12 cellular contexts compared by ENCODE assay signal in the genomic region with DNA sequence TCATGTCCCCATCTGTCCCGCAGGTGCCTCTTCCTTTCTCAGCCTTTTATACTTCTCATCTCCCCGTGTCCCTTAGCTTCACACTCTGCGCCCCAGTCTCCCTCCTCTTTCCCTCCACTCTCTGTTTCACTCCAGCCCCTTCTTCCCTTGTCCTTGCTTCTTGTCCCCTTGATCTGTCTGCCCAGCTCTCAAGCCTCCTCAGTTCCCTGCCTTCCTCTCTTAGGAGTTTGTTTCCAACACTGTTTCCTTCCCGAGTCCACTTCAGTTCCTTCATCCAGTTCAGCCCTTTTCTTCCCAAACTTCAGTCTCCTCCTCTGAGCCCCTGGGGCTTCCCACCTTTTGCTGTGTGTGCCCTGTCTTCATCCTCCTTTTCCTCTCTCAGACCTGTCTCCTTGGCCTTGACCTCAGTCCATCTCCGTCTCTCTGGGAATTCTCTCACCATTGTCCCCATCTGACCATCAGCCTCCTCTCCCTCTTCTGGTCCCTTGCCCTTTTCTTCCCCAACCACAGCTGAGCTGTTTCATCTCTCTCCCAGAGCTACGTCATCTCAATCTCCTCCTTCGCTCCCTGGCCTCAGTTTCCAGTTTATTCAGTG. TPM values are rescaled to one million over a fixed set of nuclear protein-coding genes. Genes with fewer than 3 reads are reported as not detected.
DNase-seq lines count a peak whose midpoint lies in the region; ATAC-seq and TF ChIP-seq lines count a peak whose summit lies in the region.
"Had no signal": no experiment of that assay in that cellular context is flagged by ENCODE, and none has a peak within 500 bp of the region (broad histone marks: within the 10 kb centered on the region; RNA-seq: fewer than 3 reads in every experiment).

No MANE protein-coding gene starts in this region.

- no peaks in the 10 kb centered on the region for H3K27me3 ChIP-seq in right atrium auricular region
- H3K27me3 ChIP-seq in ectodermal cell (ENCODE audit: control insufficient read depth, insufficient read depth, low read length, poor library complexity, severe bottlenecking) = no peaks in the 10 kb centered on the region
- no peaks in the 10 kb centered on the region for H3K27me3 ChIP-seq in vagina

- DNase-seq in right atrium auricular region (ENCODE audit: low spot score) = no peak
- no peak for DNase-seq in Right ventricle myocardium inferior (ENCODE audit: missing footprints)
- DNase-seq in neural crest cell (ENCODE audit: low read depth, low spot score) = no peak
- no peak for DNase-seq in vagina (ENCODE audit: extremely low spot score in 2 of 2)
- no peak for DNase-seq in middle frontal gyrus (ENCODE audit: extremely low spot score, low spot score)
- DNase-seq in GOT3 (lab: John Stamatoyannopoulos, UW) = no peak
- DNase-seq in NCI-H1694 treated with DMSO at 0.1 percent for 48 hours (lab: John Stamatoyannopoulos, UW) = no peak
- DNase-seq: activated CD4-positive, alpha-beta T cell treated with anti-CD3 and anti-CD28 coated beads for 36 hours had no signal

- no peak overlapping the region for H3K4me3 ChIP-seq in right atrium auricular region
- H3K4me3 ChIP-seq in ectodermal cell (ENCODE audit: insufficient read depth, low read depth, low read length) = peak overlapping the region; percentile 55
- no peak overlapping the region for H3K4me3 ChIP-seq in vagina
- H3K4me3 ChIP-seq: HAP-1 had no signal

- H3K27ac ChIP-seq in right atrium auricular region = peak overlapping the region; percentile 88 to 95
- peak overlapping the region; percentile 88 for H3K27ac ChIP-seq in ectodermal cell (ENCODE audit: insufficient read depth, low read depth, low read length, poor library complexity, severe bottlenecking)
- peak overlapping the region; percentile 95 for H3K27ac ChIP-seq in vagina

- H3K36me3 Mint-ChIP-seq in neural crest cell (ENCODE audit: low read depth) = no peaks in the 10 kb centered on the region

- TF ChIP-seq CTCF in right atrium auricular region (IDR thresholded peaks at IDR 0.05) (no peak), neural crest cell (conservative IDR thresholded peaks at IDR 0.05) (no peak), vagina (IDR thresholded peaks at IDR 0.05) (no peak)

- H3K4me3 Mint-ChIP-seq in neural crest cell = peak overlapping the region; percentile 96
- H3K4me3 Mint-ChIP-seq: activated CD4-positive, alpha-beta T cell treated with anti-CD3 and anti-CD28 coated beads for 36 hours had no signal

- H3K4me1 ChIP-seq in right atrium auricular region (peaks cover 0 to 58% of the 10 kb centered on the region in 2 donors), ectodermal cell (ENCODE audit: control insufficient read depth, insufficient read depth, low read length) (peaks cover 21% of the 10 kb centered on the region), vagina (peaks cover 72% of the 10 kb centered on the region)

- intact Hi-C loops in Right ventricle myocardium inferior (cut with DNase I) = loop anchor here (5.0 kb wide), 1 partner anchor 149 kb away; no protein-coding TSS in a partner anchor
- intact Hi-C loops in vagina (cut with DNase I) = loop anchor here (10.0 kb wide), 1 partner anchor 197 kb away; a partner anchor contains a TSS

- H3K9me3 Mint-ChIP-seq in neural crest cell = no peaks in the 10 kb centered on the region

- H3K27ac Mint-ChIP-seq in neural crest cell (ENCODE audit: unreplicated experiment) = peak overlapping the region; percentile 97
- H3K27ac Mint-ChIP-seq: activated CD4-positive, alpha-beta T cell treated with anti-CD3 and anti-CD28 coated beads for 36 hours had no signal

- peaks cover 75% of the 10 kb centered on the region for H3K4me1 Mint-ChIP-seq in neural crest cell

- no peaks in the 10 kb centered on the region for H3K36me3 ChIP-seq in right atrium auricular region
- no peaks in the 10 kb centered on the region for H3K36me3 ChIP-seq in ectodermal cell (ENCODE audit: control insufficient read depth, insufficient read depth, low read length)
- no peaks in the 10 kb centered on the region for H3K36me3 ChIP-seq in vagina
- H3K36me3 ChIP-seq: HAP-1 had no signal

- ATAC-seq in Right ventricle myocardium inferior = no peak
- ATAC-seq: activated CD4-positive, alpha-beta T cell treated with anti-CD3 and anti-CD28 coated beads for 36 hours had no signal

- H3K27me3 Mint-ChIP-seq in neural crest cell (ENCODE audit: low read depth) = no peaks in the 10 kb centered on the region
- H3K27me3 Mint-ChIP-seq: activated CD4-positive, alpha-beta T cell treated with anti-CD3 and anti-CD28 coated beads for 36 hours had no signal

- WGBS in ectodermal cell, 2 experiments = 31% methylated on average over 7 of the region's 7 CpGs

- H3K9me3 ChIP-seq in right atrium auricular region (no peaks in the 10 kb centered on the region), ectodermal cell (ENCODE audit: control insufficient read depth, low read length) (no peaks in the 10 kb centered on the region), vagina (no peaks in the 10 kb centered on the region)
- H3K9me3 ChIP-seq: HAP-1 had no signal

- TF ChIP-seq POLR2A in vagina (IDR thresholded peaks at IDR 0.05) = no peak

RNA-seq across cellular contexts. Expression of a gene that starts 2.8 kb away (rescaled TPM):
- total RNA-seq in right atrium auricular region (100 to 1,000 TPM in 1 of 2 donors, 10 to 100 TPM in 1; 61.7 to 106 TPM), Right ventricle myocardium inferior (32.5 TPM), neural crest cell (160 and 178 TPM in 2 replicates), vagina (71.5 TPM)
- 199 TPM for polyA plus RNA-seq in ectodermal cell (2013, experiment 1 of 4)
- 192 TPM for polyA plus RNA-seq in ectodermal cell (2013, experiment 2 of 4)
- 170 TPM for polyA plus RNA-seq in ectodermal cell (2013, experiment 3 of 4)
- polyA plus RNA-seq in ectodermal cell (2013, experiment 4 of 4) = 192 TPM

RNA-seq across cellular contexts. Expression of a gene that starts 26.5 kb away (rescaled TPM):
- total RNA-seq in right atrium auricular region (1 to 10 TPM; 3.6 to 4.0 TPM), Right ventricle myocardium inferior (22.2 TPM), neural crest cell (72.6 and 78.5 TPM in 2 replicates), vagina (16.7 TPM)
- 75.3 TPM for polyA plus RNA-seq in ectodermal cell (2013, experiment 1 of 4)
- polyA plus RNA-seq in ectodermal cell (2013, experiment 2 of 4) = 80.7 TPM
- polyA plus RNA-seq in ectodermal cell (2013, experiment 3 of 4) = 49.6 TPM
- polyA plus RNA-seq in ectodermal cell (2013, experiment 4 of 4) = 60.3 TPM

RNA-seq across cellular contexts. Expression of a gene that starts 32.5 kb away (rescaled TPM):
- total RNA-seq in right atrium auricular region (10 to 100 TPM; 12.1 to 13.6 TPM), Right ventricle myocardium inferior (18.3 TPM), neural crest cell (61.3 and 68.2 TPM in 2 replicates), vagina (18.9 TPM)
- polyA plus RNA-seq in ectodermal cell (2013, experiment 1 of 4) = 93.5 TPM
- 91.2 TPM for polyA plus RNA-seq in ectodermal cell (2013, experiment 2 of 4)
- polyA plus RNA-seq in ectodermal cell (2013, experiment 3 of 4) = 56.0 TPM
- polyA plus RNA-seq in ectodermal cell (2013, experiment 4 of 4) = 65.6 TPM

RNA-seq across cellular contexts. Expression of a gene that starts 50.5 kb away (rescaled TPM):
- total RNA-seq in right atrium auricular region (not detected), Right ventricle myocardium inferior (not detected), neural crest cell (not detected in 2 replicates), vagina (not detected)
- not detected for polyA plus RNA-seq in ectodermal cell (2013, experiment 1 of 4)
- polyA plus RNA-seq in ectodermal cell (2013, experiment 2 of 4) = not detected
- polyA plus RNA-seq in ectodermal cell (2013, experiment 3 of 4) = not detected
- polyA plus RNA-seq in ectodermal cell (2013, experiment 4 of 4) = not detected
- total RNA-seq: activated CD4-positive, alpha-beta T cell treated with anti-CD3 and anti-CD28 coated beads for 36 hours; bronchial epithelial cell; urinary bladder had no signal
- polyA plus RNA-seq: urinary bladder had no signal

RNA-seq across cellular contexts. Expression of a gene that starts 59.3 kb away (rescaled TPM):
- not detected for total RNA-seq in right atrium auricular region
- not detected for total RNA-seq in Right ventricle myocardium inferior
- 0.11 TPM for polyA plus RNA-seq in ectodermal cell (2013, experiment 1 of 4)
- polyA plus RNA-seq in ectodermal cell (2013, experiment 2 of 4) = 0.23 TPM
- 0.16 TPM for polyA plus RNA-seq in ectodermal cell (2013, experiment 3 of 4)
- 0.24 TPM for polyA plus RNA-seq in ectodermal cell (2013, experiment 4 of 4)
- not detected in 2 replicates for total RNA-seq in neural crest cell
- total RNA-seq in vagina = 0.49 TPM
- total RNA-seq: activated CD4-positive, alpha-beta T cell treated with anti-CD3 and anti-CD28 coated beads for 36 hours; urinary bladder had no signal
- polyA plus RNA-seq: urinary bladder had no signal
